9 cellular contexts compared by ENCODE assay signal in genomic region chr9:35826071-35826701, GRCh38. TPM values are rescaled to one million over a fixed set of nuclear protein-coding genes. Genes with fewer than 3 reads are reported as not detected.
DNase-seq lines count a peak whose midpoint lies in the region; ATAC-seq, FAIRE-seq and TF ChIP-seq lines count a peak whose summit lies in the region.
"Had no signal": no experiment of that assay in that cellular context is flagged by ENCODE, and none has a peak within 500 bp of the region (broad histone marks: within the 10 kb centered on the region; RNA-seq: fewer than 3 reads in every experiment).

No MANE protein-coding gene starts in this region.

- peak overlapping the region in 1 of 5 donors; percentile 33 for H3K27ac ChIP-seq in adrenal gland
- H3K27ac ChIP-seq in right atrium auricular region: no peak overlapping the region
- H3K27ac ChIP-seq in small intestine (ENCODE audit: low read depth in 1 of 2, low read length in 1 of 2): no peak overlapping the region

- H3K27me3 ChIP-seq in adrenal gland (no peaks in the 10 kb centered on the region), right atrium auricular region (no peaks in the 10 kb centered on the region), small intestine (ENCODE audit: control insufficient read depth in 2 of 2, insufficient read depth in 2 of 2, low read length in 2 of 2) (no peaks in the 10 kb centered on the region)

- peak overlapping the region in 3 of 7 donors; percentile 42 to 56 (median 54) for H3K27ac Mint-ChIP-seq in CD14-positive monocyte

- intact Hi-C loops in CD14-positive monocyte (cut with micrococcal nuclease): loop anchor here (5.0 kb wide), 3 partner anchors 46 to 94 kb away; partner anchors contain the start of genes CREB3 (in 1 of the 2), OR13J1 (in 1 of the 2) and TLN1 (in 1 of the 2)
- intact Hi-C loops in adrenal gland (cut with DNase I): loop anchor here (5.0 kb wide), 2 partner anchors 34 to 51 kb away; partner anchors contain the start of gene NPR2 (in 1 of the 2)

- H3K36me3 ChIP-seq in adrenal gland (replicated peaks in 1 of 2) (no peaks in the 10 kb centered on the region), right atrium auricular region (no peaks in the 10 kb centered on the region), small intestine (ENCODE audit: control insufficient read depth in 2 of 2, insufficient read depth in 2 of 2, low read length in 2 of 2) (no peaks in the 10 kb centered on the region)

- no peak overlapping the region for H3K4me3 ChIP-seq in adrenal gland
- H3K4me3 ChIP-seq in right atrium auricular region: no peak overlapping the region
- no peak overlapping the region for H3K4me3 ChIP-seq in small intestine (ENCODE audit: low read depth in 1 of 2, low read length in 2 of 2)

- TF ChIP-seq CTCF in CD14-positive monocyte (IDR thresholded peaks at IDR 0.05) (peak; percentile 94), GM13976 (IDR thresholded peaks at IDR 0.05; ENCODE audit: borderline replicate concordance, control extremely low read depth, extremely low read depth, insufficient read depth, missing control alignments) (peak; percentile 58), adrenal gland (IDR thresholded peaks at IDR 0.05) (peak; percentile 62 to 90 (median 77)), right atrium auricular region (IDR thresholded peaks at IDR 0.05) (peak; percentile 54 to 83)

- peaks cover 36% of the 10 kb centered on the region for H3K4me1 Mint-ChIP-seq in CD14-positive monocyte

- FAIRE-seq in small intestine (lab: Jason Lieb, UNC): no peak

- DNase-seq in CD14-positive monocyte (ENCODE audit: low spot score) (no peak), GM13976 (ENCODE audit: low spot score) (peak; percentile 67), NCI-H82 treated with DMSO at 0.1 percent for 48 hours (lab: John Stamatoyannopoulos, UW; ENCODE audit: unreplicated experiment) (peak; percentile 36), adrenal gland (peak in 5 of 7 donors; percentile 35 to 73 (median 52)), right atrium auricular region (ENCODE audit: low spot score) (no peak), small intestine (peak; percentile 74)

- H3K9me3 ChIP-seq in adrenal gland (replicated peaks in 1 of 3): no peaks in the 10 kb centered on the region
- no peaks in the 10 kb centered on the region for H3K9me3 ChIP-seq in right atrium auricular region
- no peaks in the 10 kb centered on the region for H3K9me3 ChIP-seq in small intestine (ENCODE audit: control insufficient read depth, low read depth)

- H3K36me3 Mint-ChIP-seq in CD14-positive monocyte: no peaks in the 10 kb centered on the region

- ATAC-seq in HG03571 (IDR thresholded peaks at IDR 0.05; ENCODE audit: unreplicated experiment): peak; percentile 48
- no peak for ATAC-seq in HG02588 (IDR thresholded peaks at IDR 0.05; ENCODE audit: unreplicated experiment)

- H3K9me3 Mint-ChIP-seq in CD14-positive monocyte: no peaks in the 10 kb centered on the region

- H3K4me1 ChIP-seq in adrenal gland (replicated peaks in 1 of 2) (peaks cover 13 to 18% of the 10 kb centered on the region in 2 donors), right atrium auricular region (peaks cover 0 to 22% of the 10 kb centered on the region in 2 donors), small intestine (ENCODE audit: control insufficient read depth in 2 of 2, insufficient read depth in 1 of 2, low read depth in 1 of 2, low read length in 1 of 2) (no peaks in the 10 kb centered on the region)

- H3K27me3 Mint-ChIP-seq in CD14-positive monocyte (ENCODE audit: low read depth in 3 of 3): peaks cover 15 to 16% (median 16%) of the 10 kb centered on the region in 3 donors

- H3K4me3 Mint-ChIP-seq in CD14-positive monocyte: peak overlapping the region; percentile 63 to 64

- 31 to 39% (median 36%) methylated on average over 4 of the region's 4 CpGs for WGBS in adrenal gland, 4 donors
- 33 to 39% (median 38%) methylated on average over 4 of the region's 4 CpGs for WGBS in small intestine, 3 donors

- TF ChIP-seq POLR2A in adrenal gland (IDR thresholded peaks at IDR 0.05): no peak

- in situ Hi-C loops in GM13976 (cut with MboI; ENCODE audit: low sequenced_read_pairs, unreplicated experiment): loop anchor here (10.0 kb wide), 1 partner anchor 59 kb away; no protein-coding TSS in a partner anchor

RNA-seq across cellular contexts. Expression of gene FAM221B, which starts 2.3 kb away (rescaled TPM):
- polyA plus RNA-seq in CD14-positive monocyte (under 1 TPM in 1 of 2 donors, not detected in 1; 0.05 TPM), adrenal gland (under 1 TPM in 2 of 3 donors, not detected in 1; 0.07 to 0.16 TPM), small intestine (not detected)
- total RNA-seq in adrenal gland (under 1 TPM in 1 of 8 donors, not detected in 7; 0.22 TPM), right atrium auricular region (not detected)
- total RNA-seq: T-helper 2 cell treated with Interferon-gamma antibody and Interleukin-4, amounts not matched to agents 100 ng/mL and 5 ng/mL, for 36 hours had no signal

RNA-seq across cellular contexts. Expression of gene TMEM8B, which starts 2.8 kb away (rescaled TPM):
- polyA plus RNA-seq in CD14-positive monocyte: 1 to 10 TPM; 2.6 to 3.8 TPM
- 10 to 100 TPM in 7 of 8 donors, 1 to 10 TPM in 1; 7.8 to 43.6 (median 19.8) TPM for total RNA-seq in adrenal gland
- 10 to 100 TPM; 13.3 to 33.3 (median 23.2) TPM for polyA plus RNA-seq in adrenal gland
- 10 to 100 TPM; 10.3 TPM for total RNA-seq in right atrium auricular region
- 1 to 10 TPM in 2 of 3 donors, under 1 TPM in 1; 0.89 to 6.6 (median 2.4) TPM for polyA plus RNA-seq in small intestine

RNA-seq across cellular contexts. Expression of gene HINT2, which starts 11.3 kb away (rescaled TPM):
- polyA plus RNA-seq in CD14-positive monocyte: 10 to 100 TPM; 59.1 to 64.5 TPM
- 10 to 100 TPM; 27.6 to 99.6 (median 80.5) TPM for total RNA-seq in adrenal gland
- 100 to 1,000 TPM in 2 of 3 donors, 10 to 100 TPM in 1; 83.5 to 199 (median 119) TPM for polyA plus RNA-seq in adrenal gland
- total RNA-seq in right atrium auricular region: 10 to 100 TPM; 31.3 to 35.0 TPM
- 100 to 1,000 TPM in 2 of 3 donors, 10 to 100 TPM in 1; 83.4 to 138 (median 104) TPM for polyA plus RNA-seq in small intestine

RNA-seq across cellular contexts. Expression of gene SPAG8, which starts 14.1 kb away (rescaled TPM):
- polyA plus RNA-seq in CD14-positive monocyte: under 1 TPM; 0.52 to 0.68 TPM
- 1 to 10 TPM in 7 of 8 donors, under 1 TPM in 1; 0.98 to 3.6 (median 2.7) TPM for total RNA-seq in adrenal gland
- 1 to 10 TPM; 1.2 to 9.2 (median 4.2) TPM for polyA plus RNA-seq in adrenal gland
- 1 to 10 TPM; 1.6 to 4.1 TPM for total RNA-seq in right atrium auricular region
- under 1 TPM in 1 of 3 donors, not detected in 2; 0.49 TPM for polyA plus RNA-seq in small intestine

RNA-seq across cellular contexts. Expression of gene NPR2, which starts 34.8 kb away (rescaled TPM):
- polyA plus RNA-seq in CD14-positive monocyte (not detected), adrenal gland (10 to 100 TPM; 13.5 to 46.4 (median 39.0) TPM), small intestine (1 to 10 TPM in 2 of 3 donors, under 1 TPM in 1; 0.89 to 8.2 (median 1.6) TPM)
- total RNA-seq in adrenal gland (10 to 100 TPM; 10.1 to 69.9 (median 24.1) TPM), right atrium auricular region (10 to 100 TPM; 17.7 to 27.2 TPM)

Comparison
In these comparisons a context has a peak if more than half of its experiments do, and no peak if none do; other contexts are left out.
1. DNase-seq: peak in GM13976 (single experiment), NCI-H82 treated with DMSO at 0.1 percent for 48 hours (single experiment), adrenal gland (5 of 7) and small intestine (single experiment); none in CD14-positive monocyte (single experiment) and right atrium auricular region (single experiment).
2. Peak in every context shown above with its lines, with median percentiles within 50 percentile points of each other: CTCF ChIP-seq.